Comparison of ENCODE assay signal across 9 cellular contexts in genomic region chr15:75928680-75929608, GRCh38. TPM values are rescaled to one million over a fixed set of nuclear protein-coding genes. Genes with fewer than 3 reads are reported as not detected.
DNase-seq lines count a peak whose midpoint lies in the region; ATAC-seq and TF ChIP-seq lines count a peak whose summit lies in the region.
"Had no signal": no experiment of that assay in that cellular context is flagged by ENCODE, and none has a peak within 500 bp of the region (broad histone marks: within the 10 kb centered on the region; RNA-seq: fewer than 3 reads in every experiment).

No MANE protein-coding gene starts in this region.

- H3K4me3 ChIP-seq in epithelial cell of proximal tubule (ENCODE audit: low read depth, low read length) (no peak overlapping the region), transverse colon (no peak overlapping the region), vagina (no peak overlapping the region), esophagus muscularis mucosa (no peak overlapping the region)

- H3K27me3 Mint-ChIP-seq in activated naive CD8-positive, alpha-beta T cell treated with anti-CD3 and anti-CD28 coated beads, Interleukin-2, amount 10 ng/mL, durations not matched to agents 7 days and 5 days = no peaks in the 10 kb centered on the region
- H3K27me3 Mint-ChIP-seq in activated naive CD8-positive, alpha-beta T cell treated with anti-CD3 and anti-CD28 coated beads, Interleukin-2, amount 50 U/mL, for 24 hours = no peaks in the 10 kb centered on the region
- H3K27me3 Mint-ChIP-seq: activated T-helper 17 cell treated with anti-CD3 and anti-CD28 coated beads, Interleukin-2, amount 50 U/mL, for 72 hours had no signal

- POLR2A ChIA-PET in activated naive CD8-positive, alpha-beta T cell treated with anti-CD3 and anti-CD28 coated beads, Interleukin-2, amount 10 ng/mL, durations not matched to agents 7 days and 5 days (lab: Charles Lee) = no interaction called here

- WGBS in transverse colon (ENCODE audit: low coverage in 1 of 2), 2 donors = 73 to 78% methylated on average over 3 to 9 of the region's 9 CpGs
- WGBS in esophagus muscularis mucosa = 73% methylated on average over 9 of the region's 9 CpGs

- peaks cover 39% of the 10 kb centered on the region for H3K4me1 Mint-ChIP-seq in activated naive CD8-positive, alpha-beta T cell treated with anti-CD3 and anti-CD28 coated beads, Interleukin-2, amount 10 ng/mL, durations not matched to agents 7 days and 5 days
- peaks cover 42% of the 10 kb centered on the region for H3K4me1 Mint-ChIP-seq in activated naive CD8-positive, alpha-beta T cell treated with anti-CD3 and anti-CD28 coated beads, Interleukin-2, amount 50 U/mL, for 24 hours

- H3K4me3 Mint-ChIP-seq in activated naive CD8-positive, alpha-beta T cell treated with anti-CD3 and anti-CD28 coated beads, Interleukin-2, amount 10 ng/mL, durations not matched to agents 7 days and 5 days = no peak overlapping the region
- H3K4me3 Mint-ChIP-seq in activated naive CD8-positive, alpha-beta T cell treated with anti-CD3 and anti-CD28 coated beads, Interleukin-2, amount 50 U/mL, for 24 hours = no peak overlapping the region
- H3K4me3 Mint-ChIP-seq: activated T-helper 17 cell treated with anti-CD3 and anti-CD28 coated beads, Interleukin-2, amount 50 U/mL, for 72 hours had no signal

- ATAC-seq in activated naive CD8-positive, alpha-beta T cell treated with anti-CD3 and anti-CD28 coated beads, Interleukin-2, amount 10 ng/mL, durations not matched to agents 7 days and 5 days (ENCODE audit: low read depth) = no peak
- no peak for ATAC-seq in activated naive CD8-positive, alpha-beta T cell treated with anti-CD3 and anti-CD28 coated beads, Interleukin-2, amount 50 U/mL, for 24 hours
- ATAC-seq in GM21576 (IDR thresholded peaks at IDR 0.05; ENCODE audit: unreplicated experiment) = no peak
- ATAC-seq: activated T-helper 17 cell treated with anti-CD3 and anti-CD28 coated beads, Interleukin-2, amount 50 U/mL, for 72 hours had no signal

- H3K27me3 ChIP-seq in transverse colon = no peaks in the 10 kb centered on the region
- no peaks in the 10 kb centered on the region for H3K27me3 ChIP-seq in vagina
- H3K27me3 ChIP-seq in esophagus muscularis mucosa = no peaks in the 10 kb centered on the region

- TF ChIP-seq EP300 in transverse colon (IDR thresholded peaks at IDR 0.05; ENCODE audit: low read depth) (no peak), esophagus muscularis mucosa (IDR thresholded peaks at IDR 0.05) (no peak)

- peak overlapping the region; percentile 18 for H3K27ac Mint-ChIP-seq in activated naive CD8-positive, alpha-beta T cell treated with anti-CD3 and anti-CD28 coated beads, Interleukin-2, amount 10 ng/mL, durations not matched to agents 7 days and 5 days
- H3K27ac Mint-ChIP-seq in activated naive CD8-positive, alpha-beta T cell treated with anti-CD3 and anti-CD28 coated beads, Interleukin-2, amount 50 U/mL, for 24 hours = no peak overlapping the region
- H3K27ac Mint-ChIP-seq: activated T-helper 17 cell treated with anti-CD3 and anti-CD28 coated beads, Interleukin-2, amount 50 U/mL, for 72 hours had no signal

- H3K9me3 ChIP-seq in transverse colon (no peaks in the 10 kb centered on the region), vagina (no peaks in the 10 kb centered on the region), esophagus muscularis mucosa (no peaks in the 10 kb centered on the region)

- no peak for TF ChIP-seq POLR2A in transverse colon (IDR thresholded peaks at IDR 0.05)
- TF ChIP-seq POLR2A in vagina (IDR thresholded peaks at IDR 0.05) = no peak
- no peak for TF ChIP-seq POLR2A in esophagus muscularis mucosa (IDR thresholded peaks at IDR 0.05; ENCODE audit: low read depth)

- H3K36me3 ChIP-seq in transverse colon (peaks cover 0 to 14% (median 6%) of the 10 kb centered on the region in 4 donors), vagina (peaks cover 0 to 23% of the 10 kb centered on the region in 2 donors), esophagus muscularis mucosa (peaks cover 4 to 50% (median 17%) of the 10 kb centered on the region in 4 donors)

- DNase-seq in activated naive CD8-positive, alpha-beta T cell treated with anti-CD3 and anti-CD28 coated beads, Interleukin-2, amount 10 ng/mL, durations not matched to agents 7 days and 5 days = no peak
- DNase-seq in activated naive CD8-positive, alpha-beta T cell treated with anti-CD3 and anti-CD28 coated beads, Interleukin-2, amount 50 U/mL, for 24 hours = no peak
- peak; percentile 5 for DNase-seq in NCI-H69 (lab: John Stamatoyannopoulos, UW)
- DNase-seq in epithelial cell of proximal tubule (ENCODE audit: low read depth) = no peak
- peak; percentile 25 for DNase-seq in transverse colon
- no peak for DNase-seq in vagina (ENCODE audit: extremely low spot score in 2 of 2)
- DNase-seq in esophagus muscularis mucosa (ENCODE audit: extremely low spot score) = no peak

- intact Hi-C loops in transverse colon (cut with DNase I; ENCODE audit: low total_unique reads) = no loop called here
- intact Hi-C loops in vagina (cut with DNase I) = no loop called here
- intact Hi-C loops in esophagus muscularis mucosa (cut with DNase I) = no loop called here

- peaks cover 42% of the 10 kb centered on the region for H3K36me3 Mint-ChIP-seq in activated naive CD8-positive, alpha-beta T cell treated with anti-CD3 and anti-CD28 coated beads, Interleukin-2, amount 10 ng/mL, durations not matched to agents 7 days and 5 days
- peaks cover 57% of the 10 kb centered on the region for H3K36me3 Mint-ChIP-seq in activated naive CD8-positive, alpha-beta T cell treated with anti-CD3 and anti-CD28 coated beads, Interleukin-2, amount 50 U/mL, for 24 hours (ENCODE audit: low read depth)

- TF ChIP-seq CTCF in epithelial cell of proximal tubule (conservative IDR thresholded peaks at IDR 0.05; ENCODE audit: low read depth, low read length) (peak; percentile 51), transverse colon (IDR thresholded peaks at IDR 0.05) (peak in 1 of 5 experiments; percentile 26), vagina (IDR thresholded peaks at IDR 0.05) (no peak), esophagus muscularis mucosa (IDR thresholded peaks at IDR 0.05) (no peak)

- no peak overlapping the region for H3K27ac ChIP-seq in transverse colon
- H3K27ac ChIP-seq in vagina = no peak overlapping the region
- H3K27ac ChIP-seq in esophagus muscularis mucosa (replicated peaks in 1 of 4) = no peak overlapping the region

- in situ Hi-C loops in transverse colon (cut with MboI; ENCODE audit: low pct_ligation_motif_present in 1 of 4, low pct_unique_long_range_greater_than_20kb in 1 of 4, low sequenced_read_pairs in 3 of 4) = loop anchor here in 1 of 4 donors (10.0 kb wide), 1 partner anchor 114 kb away; no protein-coding TSS in a partner anchor

- no peaks in the 10 kb centered on the region for H3K9me3 Mint-ChIP-seq in activated naive CD8-positive, alpha-beta T cell treated with anti-CD3 and anti-CD28 coated beads, Interleukin-2, amount 10 ng/mL, durations not matched to agents 7 days and 5 days
- H3K9me3 Mint-ChIP-seq in activated naive CD8-positive, alpha-beta T cell treated with anti-CD3 and anti-CD28 coated beads, Interleukin-2, amount 50 U/mL, for 24 hours = no peaks in the 10 kb centered on the region
- H3K9me3 Mint-ChIP-seq: activated T-helper 17 cell treated with anti-CD3 and anti-CD28 coated beads, Interleukin-2, amount 50 U/mL, for 72 hours had no signal

- H3K4me1 ChIP-seq in transverse colon (no peaks in the 10 kb centered on the region), vagina (no peaks in the 10 kb centered on the region), esophagus muscularis mucosa (peaks cover 0 to 7% (median 3%) of the 10 kb centered on the region in 4 donors)

RNA-seq across cellular contexts. Expression of gene FBXO22, which starts 25.3 kb away (rescaled TPM):
- 10 to 100 TPM; 32.2 to 33.9 TPM for total RNA-seq in activated naive CD8-positive, alpha-beta T cell treated with anti-CD3 and anti-CD28 coated beads, Interleukin-2, amount 10 ng/mL, durations not matched to agents 7 days and 5 days
- total RNA-seq in epithelial cell of proximal tubule = 38.7 and 42.5 TPM in 2 replicates
- total RNA-seq in transverse colon = 10 to 100 TPM in 3 of 4 donors, 1 to 10 TPM in 1; 8.0 to 26.9 (median 18.5) TPM
- total RNA-seq in vagina = 13.0 TPM
- total RNA-seq in esophagus muscularis mucosa = 10 to 100 TPM; 10.4 to 23.8 (median 17.7) TPM

Comparison
In these comparisons a context has a peak if more than half of its experiments do, and no peak if none do; other contexts are left out.
1. DNase-seq: peak in NCI-H69 (single experiment) and transverse colon (single experiment); none in activated naive CD8-positive, alpha-beta T cell treated with anti-CD3 and anti-CD28 coated beads, Interleukin-2, amount 10 ng/mL, durations not matched to agents 7 days and 5 days (single experiment), activated naive CD8-positive, alpha-beta T cell treated with anti-CD3 and anti-CD28 coated beads, Interleukin-2, amount 50 U/mL, for 24 hours (single experiment), epithelial cell of proximal tubule (single experiment), vagina (0 of 2) and esophagus muscularis mucosa (single experiment).